In genomic region chr5:83034552-83035181, GRCh38 we compare ENCODE assay signal across 23 cellular contexts. TPM values are rescaled to one million over a fixed set of nuclear protein-coding genes. Genes with fewer than 3 reads are reported as not detected.
A peak's percentile ranks its signal among the peaks of the same experiment; 100 is the strongest.
DNase-seq lines count a peak whose midpoint lies in the region; ATAC-seq, FAIRE-seq and TF ChIP-seq lines count a peak whose summit lies in the region.
"Had no signal": no experiment of that assay in that cellular context is flagged by ENCODE, and none has a peak within 500 bp of the region (broad histone marks: within the 10 kb centered on the region; RNA-seq: fewer than 3 reads in every experiment).

No MANE protein-coding gene starts in this region.

- H3K4me2 ChIP-seq in K562 (ENCODE audit: insufficient read depth, low read length) (no peak overlapping the region), neural cell (ENCODE audit: low read length) (peak overlapping the region; percentile 4)

- no peaks in the 10 kb centered on the region for H3K9me3 ChIP-seq in K562 (replicated peaks; ENCODE audit: control insufficient read depth, insufficient read depth, low read depth, low read length)
- no peaks in the 10 kb centered on the region for H3K9me3 ChIP-seq in neural cell (ENCODE audit: low read length)
- H3K9me3 ChIP-seq in psoas muscle = no peaks in the 10 kb centered on the region
- H3K9me3 ChIP-seq: ovary, right lobe of liver, thoracic aorta had no signal

- TF ChIP-seq POLR2A in K562 (conservative IDR thresholded peaks at IDR 0.05) = no peak

- H3K36me3 ChIP-seq in K562 (ENCODE audit: control insufficient read depth, insufficient read depth, low read length) (no peaks in the 10 kb centered on the region), neural cell (ENCODE audit: insufficient read depth, low read length) (no peaks in the 10 kb centered on the region), psoas muscle (ENCODE audit: insufficient read depth in 1 of 2, low read depth in 1 of 2) (no peaks in the 10 kb centered on the region)
- H3K36me3 ChIP-seq: cardiac muscle cell, ovary, right lobe of liver, thoracic aorta had no signal

- H3K4me3 ChIP-seq in K562 = no peak overlapping the region
- peak overlapping the region; percentile 32 for H3K4me3 ChIP-seq in neural cell (ENCODE audit: low read length)
- no peak overlapping the region for H3K4me3 ChIP-seq in psoas muscle
- H3K4me3 ChIP-seq: cardiac muscle cell, GM12878, ovary, right lobe of liver, thoracic aorta had no signal

- CTCF ChIA-PET in HEK293T (lab: Yijun Ruan, JAX) (no interaction called here), K562 (lab: Yijun Ruan, JAX; ENCODE audit: low intra/inter-chr PET ratio) (no interaction called here)

- no peaks in the 10 kb centered on the region for H3K27me3 ChIP-seq in K562 (ENCODE audit: control insufficient read depth in 2 of 2, insufficient read depth in 2 of 2, low read length in 2 of 2)
- no peaks in the 10 kb centered on the region for H3K27me3 ChIP-seq in neural cell (ENCODE audit: insufficient read depth, low read depth, low read length)
- H3K27me3 ChIP-seq in psoas muscle (ENCODE audit: insufficient read depth in 3 of 3, low read length in 2 of 3) = no peaks in the 10 kb centered on the region
- H3K27me3 ChIP-seq: cardiac muscle cell, ovary, right lobe of liver had no signal

- POLR2A ChIA-PET in HEK293T (lab: Yijun Ruan, JAX) = interaction anchor here (2.3 kb wide), 1 partner anchor 43 kb away, joined by 11 read pairs; the partner anchor contains the start of genes TMEM167A and XRCC4
- POLR2A ChIA-PET in K562 (lab: Yijun Ruan, JAX) = interaction anchor here (1.0 to 1.5 kb wide), 2 partner anchors 14 to 16 kb away, joined by 5 read pairs; no protein-coding TSS in a partner anchor

- no peaks in the 10 kb centered on the region for H3K9me2 ChIP-seq in neural cell (ENCODE audit: insufficient read depth, low read length)

- intact Hi-C loops in K562 (cut with micrococcal nuclease) (no loop called here), psoas muscle (cut with DNase I) (no loop called here)

- TF ChIP-seq EP300 in K562 (IDR thresholded peaks at IDR 0.05; ENCODE audit: low read length) = no peak
- no peak for TF ChIP-seq EP300 in neural cell (conservative IDR thresholded peaks at IDR 0.05; ENCODE audit: poor library complexity, severe bottlenecking)

- H3K9ac ChIP-seq in K562 (ENCODE audit: insufficient read depth in 1 of 2, low read depth in 2 of 2, low read length in 2 of 2) = no peak overlapping the region
- peak overlapping the region; percentile 61 for H3K9ac ChIP-seq in neural cell (ENCODE audit: low read length)

- DNase-seq in HEK293T (ENCODE audit: extremely low spot score) = peak; percentile 21
- peak; percentile 23 for DNase-seq in NCI-H2227 (lab: John Stamatoyannopoulos, UW; ENCODE audit: unreplicated experiment)
- DNase-seq in K562 (ENCODE audit: extremely low read depth in 1 of 4, low spot score in 3 of 4) = no peak
- no peak for DNase-seq in NCI-H1105 (lab: John Stamatoyannopoulos, UW)
- no peak for DNase-seq in OCI-M2 (lab: John Stamatoyannopoulos, UW; ENCODE audit: unreplicated experiment)
- no peak for DNase-seq in psoas muscle
- DNase-seq: activated CD4-positive, alpha-beta T cell treated with anti-CD3 and anti-CD28 coated beads, Interleukin-2, amount 50 U/mL, for 48 hours; activated gamma-delta T cell; IMR-90; mammary epithelial cell; naive thymus-derived CD4-positive, alpha-beta T cell; NCI-H2029; NCI-H510A treated with DMSO at 0.1 percent for 48 hours; ovary; right lobe of liver; SW 1271 had no signal

- no peak overlapping the region for H3K27ac ChIP-seq in K562 (ENCODE audit: extremely low read depth, low read depth, low read length)
- H3K27ac ChIP-seq in neural cell (ENCODE audit: low read length) = peak overlapping the region; percentile 95
- no peak overlapping the region for H3K27ac ChIP-seq in psoas muscle
- H3K27ac ChIP-seq: ovary, right lobe of liver, thoracic aorta, VCaP had no signal

- no TSS peak for BruUV-seq in K562 (replicated peaks; lab: Mats Ljungman, UMichigan)

- H3K79me2 ChIP-seq in K562 (ENCODE audit: control insufficient read depth, insufficient read depth, low read length) (no peaks in the 10 kb centered on the region), neural cell (replicated peaks; ENCODE audit: insufficient read depth, low read length) (peaks cover 5% of the 10 kb centered on the region)

- H3K9me1 ChIP-seq in K562 (ENCODE audit: control insufficient read depth, insufficient read depth, low read length) = no peaks in the 10 kb centered on the region

- H3F3A ChIP-seq in neural cell (ENCODE audit: insufficient read depth, low read length, poor library complexity, severe bottlenecking) = peaks cover 19% of the 10 kb centered on the region

- WGBS in K562 (ENCODE audit: insufficient coverage, low coverage, missing lambda C conversion rate) = 52% methylated on average over 3 of the region's 3 CpGs
- WGBS in psoas muscle, 3 donors = 72 to 82% (median 75%) methylated on average over 3 of the region's 3 CpGs

- H3K4me1 ChIP-seq in K562 (replicated peaks in 1 of 2; ENCODE audit: control insufficient read depth in 2 of 2, insufficient read depth in 2 of 2, low read length in 2 of 2) (no peaks in the 10 kb centered on the region; a peak in 1 of 5 replicates), psoas muscle (peaks cover 5% of the 10 kb centered on the region)
- H3K4me1 ChIP-seq: right lobe of liver had no signal

- H2AFZ ChIP-seq in K562 (ENCODE audit: low read depth, low read length) (no peak overlapping the region), neural cell (ENCODE audit: low read depth, low read length) (no peak overlapping the region)

- TF ChIP-seq CTCF in K562 (IDR thresholded peaks at IDR 0.05 in 2 of 3, conservative IDR thresholded peaks at IDR 0.05 in 1 of 3; ENCODE audit: insufficient read depth in 2 of 3, low read depth in 1 of 3, low read length in 3 of 3) (no peak), neural cell (IDR thresholded peaks at IDR 0.05; ENCODE audit: poor library complexity, severe bottlenecking) (no peak), psoas muscle (IDR thresholded peaks at IDR 0.05) (no peak)

- TF ChIP-seq RAD21 in K562 (CRISPR knock-in tag; conservative IDR thresholded peaks at IDR 0.05 in 1 of 2, IDR thresholded peaks at IDR 0.05 in 1 of 2) (no peak), neural cell (conservative IDR thresholded peaks at IDR 0.05) (no peak)

- ATAC-seq in K562 (peak; percentile 41; the same call in 1 of the 3 replicates), HG03097 (IDR thresholded peaks at IDR 0.05; ENCODE audit: low FRiP score, unreplicated experiment) (no peak), psoas muscle (no peak)
- ATAC-seq: GM12878; naive thymus-derived CD4-positive, alpha-beta T cell had no signal

- H4K20me1 ChIP-seq in K562 (replicated peaks; ENCODE audit: control insufficient read depth, insufficient read depth, low read length) (no peaks in the 10 kb centered on the region), neural cell (ENCODE audit: insufficient read depth) (no peaks in the 10 kb centered on the region)

- FAIRE-seq in K562 (lab: Jason Lieb, UNC) = no peak
- FAIRE-seq: GM12878, GM19239 had no signal

- in situ Hi-C loops in K562 (cut with MboI) = no loop called here

TF ChIP-seq in HEK293T, 16 proteins besides CTCF, POLR2A, EP300 and RAD21 (continues in another document):
- no peak for TF ChIP-seq TARDBP (IDR thresholded peaks at IDR 0.05)

TF ChIP-seq in neural cell, 6 proteins besides CTCF, POLR2A, EP300 and RAD21 (continues in another document):
- TF ChIP-seq POLR2AphosphoS5 (IDR thresholded peaks at IDR 0.05) = no peak

RNA-seq across cellular contexts. Expression of gene TMEM167A, which starts 42.5 kb away (rescaled TPM):
- 7.1 and 39.6 TPM in 2 replicates for total RNA-seq in K562 (2011; cell fraction: chromatin; rRNA removed; ENCODE audit: low replicate concordance)
- total RNA-seq in K562 (2011; cell fraction: nucleolus; rRNA removed) = 6.0 and 9.2 TPM in 2 replicates
- 26.5 and 49.0 TPM in 2 replicates for total RNA-seq in K562 (2011; cell fraction: nucleoplasm; rRNA removed)
- total RNA-seq in K562 (2014; rRNA removed) (35.3 and 38.8 TPM in 2 replicates), K562 (2014; rRNA removed; fragmentation: Illumina TruSeq; extraction: Trizol) (110 and 140 TPM in 2 replicates), K562 (2015; rRNA removed; fragmentation: Illumina TruSeq; extraction: Trizol) (60.5 and 64.4 TPM in 2 replicates), K562 (2021) (110 and 113 TPM in 2 replicates), psoas muscle (10 to 100 TPM; 24.8 to 34.9 (median 31.0) TPM)
- polyA plus RNA-seq in K562 (2011; rRNA removed) (106 and 122 TPM in 2 replicates), K562 (2014; fragmentation: Illumina TruSeq; extraction: Trizol) (64.4 and 87.1 TPM in 2 replicates), K562 (2014; fragmentation: Nextera tagmentation; extraction: Ambion mirVana) (100 to 1,000 TPM; 367 to 458 TPM), K562 (2014; rRNA removed) (56.5 and 60.0 TPM in 2 replicates), neural cell (377 and 436 TPM in 2 replicates), psoas muscle (10 to 100 TPM; 17.7 to 60.8 (median 40.5) TPM)
- polyA plus RNA-seq in K562 (2011; cell fraction: cytosol; rRNA removed) = 11.4 and 41.5 TPM in 2 replicates
- polyA plus RNA-seq in K562 (2011; cell fraction: nucleus; rRNA removed) = 13.8 and 38.3 TPM in 2 replicates
- 78.5 and 79.9 TPM in 2 replicates for polyA plus RNA-seq in K562 (2012)
- polyA minus RNA-seq in K562 (2011; rRNA and poly(A)+ RNA removed) = 57.6 and 59.6 TPM in 2 replicates
- polyA minus RNA-seq in K562 (2011; cell fraction: cytosol; rRNA and poly(A)+ RNA removed) = 16.3 and 21.5 TPM in 2 replicates
- polyA minus RNA-seq in K562 (2011; cell fraction: nucleus; rRNA and poly(A)+ RNA removed) = 19.7 and 38.0 TPM in 2 replicates
- polyA minus RNA-seq in neural cell = 499 and 538 TPM in 2 replicates

RNA-seq across cellular contexts. Expression of gene XRCC4, which starts 42.7 kb away (rescaled TPM):
- 5.5 and 26.9 TPM in 2 replicates for total RNA-seq in K562 (2011; cell fraction: chromatin; rRNA removed; ENCODE audit: low replicate concordance)
- 2.5 and 2.9 TPM in 2 replicates for total RNA-seq in K562 (2011; cell fraction: nucleolus; rRNA removed)
- total RNA-seq in K562 (2011; cell fraction: nucleoplasm; rRNA removed) = 9.6 and 14.4 TPM in 2 replicates
- total RNA-seq in K562 (2014; rRNA removed) = 12.5 and 13.6 TPM in 2 replicates
- 28.8 and 35.1 TPM in 2 replicates for total RNA-seq in K562 (2014; rRNA removed; fragmentation: Illumina TruSeq; extraction: Trizol)
- total RNA-seq in K562 (2015; rRNA removed; fragmentation: Illumina TruSeq; extraction: Trizol) = 23.5 and 26.0 TPM in 2 replicates
- total RNA-seq in K562 (2021) = 15.4 and 15.7 TPM in 2 replicates
- 13.4 and 18.1 TPM in 2 replicates for polyA plus RNA-seq in K562 (2011; rRNA removed)
- polyA plus RNA-seq in K562 (2011; cell fraction: cytosol; rRNA removed) = 1.5 and 4.4 TPM in 2 replicates
- 2.3 and 3.7 TPM in 2 replicates for polyA plus RNA-seq in K562 (2011; cell fraction: nucleus; rRNA removed)
- 16.3 and 16.4 TPM in 2 replicates for polyA plus RNA-seq in K562 (2012)
- 19.3 and 22.4 TPM in 2 replicates for polyA plus RNA-seq in K562 (2014; fragmentation: Illumina TruSeq; extraction: Trizol)
- polyA plus RNA-seq in K562 (2014; fragmentation: Nextera tagmentation; extraction: Ambion mirVana) = 10 to 100 TPM; 57.5 to 61.6 TPM
- polyA plus RNA-seq in K562 (2014; rRNA removed) = 16.9 and 18.4 TPM in 2 replicates
- polyA minus RNA-seq in K562 (2011; rRNA and poly(A)+ RNA removed) = 13.9 and 16.1 TPM in 2 replicates
- 1.5 and 1.8 TPM in 2 replicates for polyA minus RNA-seq in K562 (2011; cell fraction: cytosol; rRNA and poly(A)+ RNA removed)
- 11.6 and 22.7 TPM in 2 replicates for polyA minus RNA-seq in K562 (2011; cell fraction: nucleus; rRNA and poly(A)+ RNA removed)
- 22.7 and 22.9 TPM in 2 replicates for polyA plus RNA-seq in neural cell
- polyA minus RNA-seq in neural cell = 14.9 and 18.2 TPM in 2 replicates
- 1 to 10 TPM; 1.6 to 5.7 (median 2.9) TPM for total RNA-seq in psoas muscle
- polyA plus RNA-seq in psoas muscle = 1 to 10 TPM; 2.4 to 7.9 (median 6.8) TPM

Comparison
In these comparisons a context has a peak if more than half of its experiments do, and no peak if none do; other contexts are left out.
1. DNase-seq: peak in HEK293T (single experiment) and NCI-H2227 (single experiment); none in K562 (0 of 4), NCI-H1105 (single experiment), OCI-M2 (single experiment) and psoas muscle (0 of 2).